ENCODE assay signal across 20 cellular contexts in genomic region chr5:163730206-163730782, GRCh38.
A peak's percentile ranks its signal among the peaks of the same experiment; 100 is the strongest.
DNase-seq lines count a peak whose midpoint lies in the region; ATAC-seq and TF ChIP-seq lines count a peak whose summit lies in the region.
"Had no signal": no experiment of that assay in that cellular context is flagged by ENCODE, and none has a peak within 500 bp of the region (broad histone marks: within the 10 kb centered on the region; RNA-seq: fewer than 3 reads in every experiment).

No MANE protein-coding gene starts in this region.

- no peak for TF ChIP-seq EP300 in suprapubic skin (IDR thresholded peaks at IDR 0.05)

- H3K27ac ChIP-seq in suprapubic skin: no peak overlapping the region
- H3K27ac ChIP-seq: body of pancreas, heart right ventricle, thoracic aorta had no signal

- H3K4me3 Mint-ChIP-seq in memory B cell (no peak overlapping the region), type B pancreatic cell (peak overlapping the region; percentile 54), nephron progenitor cell (no peak overlapping the region)
- H3K4me3 Mint-ChIP-seq: activated CD4-positive, alpha-beta T cell treated with anti-CD3 and anti-CD28 coated beads, Interleukin-2, amount 10 ng/mL, durations not matched to agents 7 days and 5 days; CD8-positive, alpha-beta T cell; immature natural killer cell; stimulated activated naive B cell treated with anti-CD40 and anti-IgM and Interleukin-4, amounts not matched to agents 10 μg/mL and 1 μg/mL and 100 μg/mL, for 72 hours; T-cell had no signal

- H3K9me3 Mint-ChIP-seq in memory B cell (peaks cover 2% of the 10 kb centered on the region), type B pancreatic cell (no peaks in the 10 kb centered on the region), nephron progenitor cell (no peaks in the 10 kb centered on the region)
- H3K9me3 Mint-ChIP-seq: activated CD4-positive, alpha-beta T cell treated with anti-CD3 and anti-CD28 coated beads, Interleukin-2, amount 10 ng/mL, durations not matched to agents 7 days and 5 days; CD8-positive, alpha-beta T cell had no signal

- 41% methylated on average over 5 of the region's 5 CpGs for WGBS in suprapubic skin

- TF ChIP-seq CTCF in type B pancreatic cell (conservative IDR thresholded peaks at IDR 0.05): no peak
- no peak for TF ChIP-seq CTCF in nephron progenitor cell (IDR thresholded peaks at IDR 0.05)
- no peak for TF ChIP-seq CTCF in suprapubic skin (IDR thresholded peaks at IDR 0.05)

- no peak overlapping the region for H3K4me3 ChIP-seq in suprapubic skin
- H3K4me3 ChIP-seq: body of pancreas, heart right ventricle, thoracic aorta had no signal

- H3K9me3 ChIP-seq in suprapubic skin: no peaks in the 10 kb centered on the region
- H3K9me3 ChIP-seq: body of pancreas, thoracic aorta had no signal

- ATAC-seq in memory B cell (ENCODE audit: low read depth): peak; percentile 48
- ATAC-seq: body of pancreas; CD8-positive, alpha-beta T cell; HCT116; heart right ventricle; stimulated activated naive B cell treated with anti-CD40 and anti-IgM and Interleukin-4, amounts not matched to agents 10 μg/mL and 1 μg/mL and 100 μg/mL, for 72 hours; T-cell had no signal

- no peak for TF ChIP-seq POLR2A in suprapubic skin (IDR thresholded peaks at IDR 0.05)

- peak overlapping the region; percentile 11 for H3K27ac Mint-ChIP-seq in memory B cell
- peak overlapping the region; percentile 83 for H3K27ac Mint-ChIP-seq in type B pancreatic cell
- H3K27ac Mint-ChIP-seq in nephron progenitor cell: no peak overlapping the region
- H3K27ac Mint-ChIP-seq: activated CD4-positive, alpha-beta T cell treated with anti-CD3 and anti-CD28 coated beads, Interleukin-2, amount 10 ng/mL, durations not matched to agents 7 days and 5 days; CD8-positive, alpha-beta T cell; immature natural killer cell; stimulated activated naive B cell treated with anti-CD40 and anti-IgM and Interleukin-4, amounts not matched to agents 10 μg/mL and 1 μg/mL and 100 μg/mL, for 72 hours; T-cell had no signal

- peaks cover 2% of the 10 kb centered on the region for H3K36me3 Mint-ChIP-seq in memory B cell
- H3K36me3 Mint-ChIP-seq in type B pancreatic cell: no peaks in the 10 kb centered on the region
- H3K36me3 Mint-ChIP-seq in nephron progenitor cell (ENCODE audit: low read depth): no peaks in the 10 kb centered on the region
- H3K36me3 Mint-ChIP-seq: CD8-positive, alpha-beta T cell; immature natural killer cell; T-cell had no signal

- H3K27me3 Mint-ChIP-seq in memory B cell (no peaks in the 10 kb centered on the region), type B pancreatic cell (no peaks in the 10 kb centered on the region), nephron progenitor cell (ENCODE audit: low read depth, poor library complexity) (no peaks in the 10 kb centered on the region)
- H3K27me3 Mint-ChIP-seq: activated CD4-positive, alpha-beta T cell treated with anti-CD3 and anti-CD28 coated beads, Interleukin-2, amount 10 ng/mL, durations not matched to agents 7 days and 5 days had no signal

- H3K4me1 Mint-ChIP-seq in memory B cell: peaks cover 30% of the 10 kb centered on the region
- H3K4me1 Mint-ChIP-seq in type B pancreatic cell (ENCODE audit: unreplicated experiment): peaks cover 9% of the 10 kb centered on the region
- H3K4me1 Mint-ChIP-seq in nephron progenitor cell: peaks cover 8% of the 10 kb centered on the region
- H3K4me1 Mint-ChIP-seq: activated CD4-positive, alpha-beta T cell treated with anti-CD3 and anti-CD28 coated beads, Interleukin-2, amount 10 ng/mL, durations not matched to agents 7 days and 5 days had no signal

- no peaks in the 10 kb centered on the region for H3K27me3 ChIP-seq in suprapubic skin
- H3K27me3 ChIP-seq: body of pancreas, heart right ventricle had no signal

- H3K36me3 ChIP-seq in suprapubic skin: no peaks in the 10 kb centered on the region
- H3K36me3 ChIP-seq: heart right ventricle, thoracic aorta had no signal

- H3K4me1 ChIP-seq in suprapubic skin: no peaks in the 10 kb centered on the region
- H3K4me1 ChIP-seq: body of pancreas, heart right ventricle had no signal

- DNase-seq in NCI-H2029 (lab: John Stamatoyannopoulos, UW): peak; percentile 34
- peak; percentile 9 for DNase-seq in dermis blood vessel endothelial cell
- no peak for DNase-seq in memory B cell (ENCODE audit: low spot score in 2 of 2)
- no peak for DNase-seq in type B pancreatic cell (ENCODE audit: extremely low spot score, unreplicated experiment)
- DNase-seq in nephron progenitor cell: no peak
- DNase-seq in suprapubic skin (ENCODE audit: low spot score in 2 of 2): no peak
- no peak for DNase-seq in DMS79 treated with DMSO at 0.1 percent for 48 hours (lab: John Stamatoyannopoulos, UW)
- DNase-seq: activated CD4-positive, alpha-beta T cell treated with anti-CD3 and anti-CD28 coated beads, Interleukin-2, amount 10 ng/mL, durations not matched to agents 7 days and 5 days; CD8-positive, alpha-beta T cell; heart right ventricle; immature natural killer cell; Kasumi-1; naive B cell; NCI-H1105; NCI-H524; stimulated activated naive B cell treated with anti-CD40 and anti-IgM and Interleukin-4, amounts not matched to agents 10 μg/mL and 1 μg/mL and 100 μg/mL, for 72 hours; T-cell had no signal

Comparison
In these comparisons a context has a peak if more than half of its experiments do, and no peak if none do; other contexts are left out.
1. DNase-seq: peak in NCI-H2029 (single experiment) and dermis blood vessel endothelial cell (single experiment); none in memory B cell (0 of 2), type B pancreatic cell (single experiment), nephron progenitor cell (single experiment), suprapubic skin (0 of 2) and DMS79 treated with DMSO at 0.1 percent for 48 hours (single experiment).